In genomic region chr6:123619156-123619555, GRCh38 we compare ENCODE assay signal across 17 cellular contexts. TPM values are rescaled to one million over a fixed set of nuclear protein-coding genes. Genes with fewer than 3 reads are reported as not detected.
DNase-seq lines count a peak whose midpoint lies in the region; ATAC-seq and TF ChIP-seq lines count a peak whose summit lies in the region.
"Had no signal": no experiment of that assay in that cellular context is flagged by ENCODE, and none has a peak within 500 bp of the region (broad histone marks: within the 10 kb centered on the region; RNA-seq: fewer than 3 reads in every experiment).

No MANE protein-coding gene starts in this region.

- H3K27me3 ChIP-seq in right atrium auricular region (no peaks in the 10 kb centered on the region), heart left ventricle (no peaks in the 10 kb centered on the region), right cardiac atrium (ENCODE audit: control insufficient read depth, insufficient read depth) (no peaks in the 10 kb centered on the region), gastrocnemius medialis (no peaks in the 10 kb centered on the region)

- in situ Hi-C loops in gastrocnemius medialis (cut with MboI; ENCODE audit: low sequenced_read_pairs in 4 of 4) = no loop called here

- DNase-seq in Right ventricle myocardium inferior (ENCODE audit: missing footprints) = no peak
- no peak for DNase-seq in right atrium auricular region (ENCODE audit: low spot score)
- peak in 4 of 5 donors; percentile 25 to 54 (median 44) for DNase-seq in heart left ventricle
- DNase-seq in right cardiac atrium = no peak
- DNase-seq in gastrocnemius medialis = peak; percentile 40 to 71
- no peak for DNase-seq in NCI-H2029 (lab: John Stamatoyannopoulos, UW)
- DNase-seq: Caco-2; CD8-positive, alpha-beta memory T cell; DND-41; GDM1; GOT3; H9 had no signal

- peak; percentile 32 for ATAC-seq in Right ventricle myocardium inferior
- peak; percentile 55 to 85 (median 80) for ATAC-seq in heart left ventricle
- ATAC-seq in right cardiac atrium = peak; percentile 47 to 52
- peak; percentile 57 to 73 for ATAC-seq in gastrocnemius medialis
- ATAC-seq in GM19328 (IDR thresholded peaks at IDR 0.05; ENCODE audit: unreplicated experiment) = no peak
- ATAC-seq in HG03097 (IDR thresholded peaks at IDR 0.05; ENCODE audit: low FRiP score, unreplicated experiment) = no peak

- TF ChIP-seq CTCF in right atrium auricular region (IDR thresholded peaks at IDR 0.05) = no peak
- no peak for TF ChIP-seq CTCF in heart left ventricle (IDR thresholded peaks at IDR 0.05)
- no peak for TF ChIP-seq CTCF in gastrocnemius medialis (IDR thresholded peaks at IDR 0.05 in 4 of 5, conservative IDR thresholded peaks at IDR 0.05 in 1 of 5)

- intact Hi-C loops in Right ventricle myocardium inferior (cut with DNase I) = loop anchor here (5.0 kb wide), 1 partner anchor 102 kb away; no protein-coding TSS in a partner anchor
- intact Hi-C loops in heart left ventricle (cut with DNase I) = loop anchor here in 1 of 10 donors (5.0 kb wide), 1 partner anchor 102 kb away; no protein-coding TSS in a partner anchor
- intact Hi-C loops in right cardiac atrium (cut with DNase I) = no loop called here
- intact Hi-C loops in gastrocnemius medialis (cut with DNase I; ENCODE audit: low total_unique reads) = loop anchor here (5.0 kb wide), 1 partner anchor 102 kb away; no protein-coding TSS in a partner anchor

- no peaks in the 10 kb centered on the region for H3K36me3 ChIP-seq in right atrium auricular region
- no peaks in the 10 kb centered on the region for H3K36me3 ChIP-seq in heart left ventricle
- no peaks in the 10 kb centered on the region for H3K36me3 ChIP-seq in gastrocnemius medialis

- H3K27ac ChIP-seq in right atrium auricular region (peak overlapping the region in 1 of 2 donors; percentile 72), heart left ventricle (peak overlapping the region in 10 of 12 donors; percentile 2 to 64 (median 28)), right cardiac atrium (ENCODE audit: low read length) (no peak overlapping the region), gastrocnemius medialis (peak overlapping the region; percentile 81 to 97 (median 92))
- H3K27ac ChIP-seq: 22Rv1 had no signal

- TF ChIP-seq POLR2A in heart left ventricle (IDR thresholded peaks at IDR 0.05) (no peak), gastrocnemius medialis (IDR thresholded peaks at IDR 0.05) (no peak)

- no peaks in the 10 kb centered on the region for H3K9me3 ChIP-seq in right atrium auricular region
- H3K9me3 ChIP-seq in heart left ventricle = no peaks in the 10 kb centered on the region
- H3K9me3 ChIP-seq in right cardiac atrium (ENCODE audit: control insufficient read depth, low read length) = no peaks in the 10 kb centered on the region
- H3K9me3 ChIP-seq in gastrocnemius medialis = no peaks in the 10 kb centered on the region
- H3K9me3 ChIP-seq: Caco-2 had no signal

- H3K4me3 ChIP-seq in right atrium auricular region (no peak overlapping the region), heart left ventricle (no peak overlapping the region), right cardiac atrium (ENCODE audit: low read length) (no peak overlapping the region), gastrocnemius medialis (no peak overlapping the region)

- H3K4me1 ChIP-seq in right atrium auricular region = no peaks in the 10 kb centered on the region
- H3K4me1 ChIP-seq in heart left ventricle = peaks cover 0 to 32% (median 3%) of the 10 kb centered on the region in 12 donors
- no peaks in the 10 kb centered on the region for H3K4me1 ChIP-seq in right cardiac atrium (ENCODE audit: control insufficient read depth, insufficient read depth, low read length)
- peaks cover 30 to 73% of the 10 kb centered on the region in 2 donors for H3K4me1 ChIP-seq in gastrocnemius medialis
- H3K4me1 ChIP-seq: Caco-2 had no signal

RNA-seq across cellular contexts. Expression of gene TRDN, which starts 17.6 kb away (rescaled TPM):
- total RNA-seq in Right ventricle myocardium inferior (394 TPM), right atrium auricular region (100 to 1,000 TPM in 1 of 2 donors, 10 to 100 TPM in 1; 90.2 to 217 TPM), heart left ventricle (100 to 1,000 TPM; 283 to 540 (median 381) TPM), right cardiac atrium (100 to 1,000 TPM; 261 to 360 (median 289) TPM), gastrocnemius medialis (100 to 1,000 TPM; 190 to 628 (median 296) TPM)
- polyA plus RNA-seq in heart left ventricle (100 to 1,000 TPM in 1 of 2 donors, 10 to 100 TPM in 1; 39.0 to 577 TPM), right cardiac atrium (175 TPM)
- total RNA-seq: Caco-2; CD8-positive, alpha-beta memory T cell had no signal
- polyA plus RNA-seq: BJ; CD14-positive monocyte; CD8-positive, alpha-beta memory T cell had no signal

Comparison
In these comparisons a context has a peak if more than half of its experiments do, and no peak if none do; other contexts are left out.
1. DNase-seq: peak in heart left ventricle (4 of 5) and gastrocnemius medialis (2 of 2); none in Right ventricle myocardium inferior (single experiment), right atrium auricular region (single experiment), right cardiac atrium (0 of 3) and NCI-H2029 (single experiment).
2. intact Hi-C loops: an anchor here in Right ventricle myocardium inferior (5.0 kb wide) and gastrocnemius medialis (5.0 kb wide); none called in right cardiac atrium.
3. ATAC-seq: peak in Right ventricle myocardium inferior (single experiment), heart left ventricle (4 of 4), right cardiac atrium (2 of 2) and gastrocnemius medialis (2 of 2); none in GM19328 (single experiment) and HG03097 (single experiment).